ENCODE assay signal across 8 cellular contexts in genomic region chr14:30270200-30271161, GRCh38.
DNase-seq lines count a peak whose midpoint lies in the region; TF ChIP-seq lines count a peak whose summit lies in the region.

No MANE protein-coding gene starts in this region.

- H3K79me2 ChIP-seq in parathyroid adenoma = no peaks in the 10 kb centered on the region

- no peaks in the 10 kb centered on the region for H3K36me3 ChIP-seq in H7 (replicated peaks; ENCODE audit: control insufficient read depth, insufficient read depth, low read length)
- no peaks in the 10 kb centered on the region for H3K36me3 ChIP-seq in parathyroid adenoma (ENCODE audit: control insufficient read depth, insufficient read depth, low read length)

- H3K27ac Mint-ChIP-seq in glutamatergic neuron (ENCODE audit: unreplicated experiment) = peak overlapping the region; percentile 41

- no peak overlapping the region for H3K9ac ChIP-seq in parathyroid adenoma

- peak; percentile 23 for DNase-seq in GM04503 (ENCODE audit: low read depth)
- DNase-seq in H7 = peak; percentile 41
- DNase-seq in LHCN-M2 (ENCODE audit: low read depth) = peak; percentile 86
- peak; percentile 79 for DNase-seq in RPMI7951 (ENCODE audit: low read depth)
- peak; percentile 80 for DNase-seq in activated effector memory CD4-positive, alpha-beta T cell treated with anti-CD3 and anti-CD28 coated beads, Interleukin-2, amount 50 U/mL, for 16 hours
- DNase-seq in glutamatergic neuron = peak; percentile 91
- DNase-seq in ureter (ENCODE audit: low spot score) = peak; percentile 83

- H3K4me1 Mint-ChIP-seq in glutamatergic neuron (ENCODE audit: low read depth, unreplicated experiment) = peaks cover 10% of the 10 kb centered on the region

- peak overlapping the region; percentile 65 for H3K4me2 ChIP-seq in parathyroid adenoma (ENCODE audit: low read length)

- H3K4me3 ChIP-seq in H7 (ENCODE audit: insufficient read depth, low read depth, low read length) = peak overlapping the region; percentile 19; the same call in 1 of the 2 replicates
- peak overlapping the region; percentile 39 for H3K4me3 ChIP-seq in parathyroid adenoma (ENCODE audit: low read depth, low read length)

- H3K36me3 Mint-ChIP-seq in glutamatergic neuron (ENCODE audit: unreplicated experiment) = no peaks in the 10 kb centered on the region

- H3K9me3 Mint-ChIP-seq in glutamatergic neuron (ENCODE audit: unreplicated experiment) = no peaks in the 10 kb centered on the region

- H3K9me3 ChIP-seq in parathyroid adenoma (ENCODE audit: control insufficient read depth, low read length) = no peaks in the 10 kb centered on the region

- H3K4me3 Mint-ChIP-seq in glutamatergic neuron (ENCODE audit: unreplicated experiment) = peak overlapping the region; percentile 44

- no peak overlapping the region for H3K27ac ChIP-seq in parathyroid adenoma

- H3K27me3 ChIP-seq in H7 (ENCODE audit: control insufficient read depth, insufficient read depth, low read length) (no peaks in the 10 kb centered on the region), parathyroid adenoma (ENCODE audit: control insufficient read depth, insufficient read depth, low read length) (no peaks in the 10 kb centered on the region)

- peak overlapping the region; percentile 80 for H2AFZ ChIP-seq in parathyroid adenoma

- no peaks in the 10 kb centered on the region for H3K27me3 Mint-ChIP-seq in glutamatergic neuron (ENCODE audit: unreplicated experiment)

- H3K4me1 ChIP-seq in parathyroid adenoma = peaks cover 5% of the 10 kb centered on the region

- TF ChIP-seq CTCF in glutamatergic neuron (IDR thresholded peaks at IDR 0.05; ENCODE audit: partially characterized antibody, unreplicated experiment) = peak; percentile 84
- TF ChIP-seq CTCF in parathyroid adenoma (IDR thresholded peaks at IDR 0.05) = peak; percentile 94

Comparison
In these comparisons a context has a peak if more than half of its experiments do, and no peak if none do; other contexts are left out.
1. DNase-seq: peak in every context shown above with its lines; median percentile 91 in glutamatergic neuron; 86 in LHCN-M2; 83 in ureter; 80 in activated effector memory CD4-positive, alpha-beta T cell treated with anti-CD3 and anti-CD28 coated beads, Interleukin-2, amount 50 U/mL, for 16 hours; 79 in RPMI7951; 41 in H7; 23 in GM04503.